9 cellular contexts compared by ENCODE assay signal in genomic region chr16:2124694-2125444, GRCh38. TPM values are rescaled to one million over a fixed set of nuclear protein-coding genes. Genes with fewer than 3 reads are reported as not detected.
DNase-seq lines count a peak whose midpoint lies in the region; ATAC-seq, FAIRE-seq and TF ChIP-seq lines count a peak whose summit lies in the region.
"Not testable (repeated sequence)": the region's sequence is repeated elsewhere in the genome, so short reads cannot be mapped to it uniquely, and the experiment has no call there.
"Had no signal": no experiment of that assay in that cellular context is flagged by ENCODE, and none has a peak within 500 bp of the region (broad histone marks: within the 10 kb centered on the region; RNA-seq: fewer than 3 reads in every experiment).

No MANE protein-coding gene starts in this region.

- not testable (repeated sequence) for H3K9me3 Mint-ChIP-seq in endothelial cell (ENCODE audit: unreplicated experiment)

- H3K9ac ChIP-seq in GM23248, result peak overlapping the region; percentile 68
- H3K9ac ChIP-seq in skeletal muscle tissue (ENCODE audit: low read depth in 1 of 3, low read length in 3 of 3), result peak overlapping the region; percentile 51 to 87 (median 79)

- peak; percentile 62 to 74 for ATAC-seq in right cardiac atrium

- H3K4me1 ChIP-seq in GM23248 (ENCODE audit: insufficient read depth), result peaks cover 52% of the 10 kb centered on the region
- H3K4me1 ChIP-seq in right cardiac atrium (ENCODE audit: control insufficient read depth, insufficient read depth, low read length), result peaks cover 10% of the 10 kb centered on the region
- H3K4me1 ChIP-seq in muscle layer of duodenum (ENCODE audit: control insufficient read depth in 1 of 2, insufficient read depth in 2 of 2, low read length in 2 of 2), result peaks cover 0 to 45% of the 10 kb centered on the region in 2 donors
- peaks cover 62 to 78% (median 72%) of the 10 kb centered on the region in 3 donors for H3K4me1 ChIP-seq in skeletal muscle tissue (ENCODE audit: control insufficient read depth in 3 of 3, insufficient read depth in 3 of 3, low read length in 3 of 3)

- not testable (repeated sequence) for H4K20me1 ChIP-seq in GM23248 (ENCODE audit: insufficient read depth)

- H3K9me3 ChIP-seq in GM23248 (ENCODE audit: low read depth); right cardiac atrium (ENCODE audit: control insufficient read depth, low read length); muscle layer of duodenum (ENCODE audit: control insufficient read depth in 1 of 2, low read length in 2 of 2); skeletal muscle tissue (ENCODE audit: control insufficient read depth in 3 of 3, low read length in 3 of 3): not testable (repeated sequence)

- intact Hi-C loops in right cardiac atrium (cut with DNase I), result not testable (repeated sequence)

- in situ Hi-C loops in GM23248 (cut with MboI), result not testable (repeated sequence)

- peaks cover 20% of the 10 kb centered on the region; the same call in 1 of the 2 replicates for H3F3A ChIP-seq in GM23248 (ENCODE audit: insufficient read depth)

- not testable (repeated sequence) for H3K27me3 Mint-ChIP-seq in endothelial cell (ENCODE audit: unreplicated experiment)

- WGBS in GM23248 (ENCODE audit: low coverage in 1 of 2, low lambda C conversion rate in 2 of 2, missing lambda C conversion rate in 2 of 2), 2 experiments, result 0 to 2% methylated on average over 27 of the region's 37 CpGs
- WGBS in right cardiac atrium, result 2% methylated on average over 37 of the region's 37 CpGs

- not testable (repeated sequence) for TF ChIP-seq CTCF in endothelial cell (IDR thresholded peaks at IDR 0.05; ENCODE audit: unreplicated experiment)

- not testable (repeated sequence) for H3K4me1 Mint-ChIP-seq in endothelial cell (ENCODE audit: unreplicated experiment)

- H2AFZ ChIP-seq in GM23248, result not testable (repeated sequence)

- H3K27me3 ChIP-seq in GM23248 (replicated peaks; ENCODE audit: insufficient read depth); right cardiac atrium (ENCODE audit: control insufficient read depth, insufficient read depth); muscle layer of duodenum (ENCODE audit: low read depth, low read length); skeletal muscle tissue (ENCODE audit: control insufficient read depth in 3 of 3, insufficient read depth in 3 of 3, low read length in 3 of 3): not testable (repeated sequence)

- H3K9me2 ChIP-seq in GM23248 (ENCODE audit: insufficient read depth), result not testable (repeated sequence)

- peak; percentile 68 for FAIRE-seq in A204.1 (lab: Jason Lieb, UNC)

- not testable (repeated sequence) for H3K36me3 Mint-ChIP-seq in endothelial cell (ENCODE audit: low read depth, unreplicated experiment)

- peak overlapping the region; percentile 74 for H3K27ac Mint-ChIP-seq in endothelial cell (ENCODE audit: unreplicated experiment)

- peak overlapping the region; percentile 68 for H3K27ac ChIP-seq in GM23248
- H3K27ac ChIP-seq in right cardiac atrium (ENCODE audit: low read length), result peak overlapping the region; percentile 98
- H3K27ac ChIP-seq in muscle layer of duodenum (ENCODE audit: low read length), result peak overlapping the region; percentile 69
- peak overlapping the region; percentile 90 for H3K27ac ChIP-seq in skeletal muscle tissue (ENCODE audit: low read depth, low read length)

- peak overlapping the region; percentile 49 for H3K4me3 ChIP-seq in GM23248
- H3K4me3 ChIP-seq in right cardiac atrium (ENCODE audit: low read length), result not testable (repeated sequence)
- H3K4me3 ChIP-seq in muscle layer of duodenum (ENCODE audit: low read depth in 1 of 2, low read length in 2 of 2), result peak overlapping the region in 1 of 2 donors; percentile 47
- peak overlapping the region in 2 of 3 donors; percentile 56 to 67 for H3K4me3 ChIP-seq in skeletal muscle tissue (ENCODE audit: low read length in 3 of 3)

- H3K36me3 ChIP-seq in GM23248 (ENCODE audit: low read depth); muscle layer of duodenum (ENCODE audit: control insufficient read depth in 1 of 2, insufficient read depth in 2 of 2, low read length in 2 of 2); skeletal muscle tissue (ENCODE audit: control insufficient read depth in 3 of 3, insufficient read depth in 3 of 3, low read length in 3 of 3): not testable (repeated sequence)

- peak; percentile 75 for DNase-seq in GM23248
- peak; percentile 9 for DNase-seq in NCI-H2196 treated with DMSO at 0.1 percent for 48 hours (lab: John Stamatoyannopoulos, UW; ENCODE audit: unreplicated experiment)
- DNase-seq in amniotic epithelial cell (ENCODE audit: low read depth), result peak; percentile 41
- DNase-seq in endothelial cell (ENCODE audit: low spot score), result not testable (repeated sequence)
- DNase-seq in right cardiac atrium, result peak; percentile 81 to 92 (median 89)

- H3K79me2 ChIP-seq in GM23248 (ENCODE audit: insufficient read depth), result peaks cover 93% of the 10 kb centered on the region

- H3K4me2 ChIP-seq in GM23248 (ENCODE audit: unreplicated experiment), result peak overlapping the region; percentile 52

- H3K4me3 Mint-ChIP-seq in endothelial cell (ENCODE audit: unreplicated experiment), result not testable (repeated sequence)

RNA-seq across cellular contexts. Expression of gene PKD1, which starts 10.8 kb away (rescaled TPM):
- total RNA-seq in GM23248 (2014; rRNA removed; shearing (Covaris generic)), result 200 and 201 TPM in 2 replicates
- polyA plus RNA-seq in GM23248 (2016; fragmentation: Nextera tagmentation; extraction: Ambion mirVana) (43.7 and 48.4 TPM in 2 replicates), right cardiac atrium (98.4 TPM)
- total RNA-seq in endothelial cell (ENCODE audit: unreplicated experiment) (70.0 TPM), right cardiac atrium (100 to 1,000 TPM in 2 of 4 donors, 10 to 100 TPM in 2; 95.9 to 111 (median 99.1) TPM), skeletal muscle tissue (88.7 TPM)

RNA-seq across cellular contexts. Expression of gene RAB26, which starts 23.6 kb away (rescaled TPM):
- total RNA-seq in GM23248 (2014; rRNA removed; shearing (Covaris generic)), result not detected in 2 replicates
- polyA plus RNA-seq in GM23248 (2016; fragmentation: Nextera tagmentation; extraction: Ambion mirVana), result 0.30 and 0.71 TPM in 2 replicates
- 1.9 TPM for total RNA-seq in endothelial cell (ENCODE audit: unreplicated experiment)
- total RNA-seq in right cardiac atrium, result under 1 TPM in 3 of 4 donors, not detected in 1; 0.24 to 0.89 (median 0.88) TPM
- 0.95 TPM for polyA plus RNA-seq in right cardiac atrium
- total RNA-seq in skeletal muscle tissue, result not detected
- total RNA-seq: activated B cell treated with CpG ODN at 0.5 μM for 24 hours had no signal

RNA-seq across cellular contexts. Expression of gene TRAF7, which starts 30.7 kb away (rescaled TPM):
- 72.7 and 74.2 TPM in 2 replicates for total RNA-seq in GM23248 (2014; rRNA removed; shearing (Covaris generic))
- polyA plus RNA-seq in GM23248 (2016; fragmentation: Nextera tagmentation; extraction: Ambion mirVana) (28.8 and 29.3 TPM in 2 replicates), right cardiac atrium (17.7 TPM)
- total RNA-seq in endothelial cell (ENCODE audit: unreplicated experiment) (190 TPM), right cardiac atrium (10 to 100 TPM; 26.1 to 39.2 (median 33.0) TPM), skeletal muscle tissue (24.0 TPM)
